10 cellular contexts compared by ENCODE assay signal in the genomic region with DNA sequence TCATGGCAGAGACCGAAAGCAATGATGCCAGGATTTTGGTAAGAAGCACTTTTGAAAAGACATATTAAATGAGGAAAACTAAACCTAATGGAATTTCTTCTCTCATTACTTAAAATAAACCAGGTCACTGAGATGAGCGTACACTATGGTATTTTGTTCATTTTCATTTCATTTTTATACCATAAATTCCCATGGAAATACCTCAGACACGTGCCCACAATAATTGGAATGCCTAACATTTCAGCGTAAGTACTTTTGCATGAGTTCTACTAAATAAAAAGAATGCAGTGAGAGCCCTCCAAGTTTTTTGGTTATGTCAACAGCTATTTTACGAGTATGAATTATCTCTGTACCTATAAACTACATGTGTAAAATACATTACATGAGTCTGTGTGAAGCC. TPM values are rescaled to one million over a fixed set of nuclear protein-coding genes. Genes with fewer than 3 reads are reported as not detected.
DNase-seq lines count a peak whose midpoint lies in the region; ATAC-seq lines count a peak whose summit lies in the region.
"Had no signal": no experiment of that assay in that cellular context is flagged by ENCODE, and none has a peak within 500 bp of the region (broad histone marks: within the 10 kb centered on the region; RNA-seq: fewer than 3 reads in every experiment).

No MANE protein-coding gene starts in this region.

- H3K27ac ChIP-seq in CD4-positive, CD25-positive, alpha-beta regulatory T cell (ENCODE audit: insufficient read depth, low read length, poor library complexity, severe bottlenecking): no peak overlapping the region

- H3K4me3 Mint-ChIP-seq in CD4-positive, CD25-positive, alpha-beta regulatory T cell: peak overlapping the region; percentile 56 to 87 (median 73)
- H3K4me3 Mint-ChIP-seq in natural killer cell treated with Interleukin-12 subunit alpha and Interleukin-12 subunit beta and Interleukin-15 and Interleukin-18, amount 100 ng/mL, for 72 hours: peak overlapping the region; percentile 100

- H3K27me3 ChIP-seq in CD4-positive, CD25-positive, alpha-beta regulatory T cell (ENCODE audit: control insufficient read depth, insufficient read depth, low read length): no peaks in the 10 kb centered on the region

- peaks cover 33 to 66% (median 37%) of the 10 kb centered on the region in 4 donors for H3K4me1 Mint-ChIP-seq in CD4-positive, CD25-positive, alpha-beta regulatory T cell
- peaks cover 43 to 57% of the 10 kb centered on the region in 2 donors for H3K4me1 Mint-ChIP-seq in natural killer cell treated with Interleukin-12 subunit alpha and Interleukin-12 subunit beta and Interleukin-15 and Interleukin-18, amount 100 ng/mL, for 72 hours (ENCODE audit: low read depth in 2 of 2)

- no peaks in the 10 kb centered on the region for H3K27me3 Mint-ChIP-seq in CD4-positive, CD25-positive, alpha-beta regulatory T cell
- no peaks in the 10 kb centered on the region for H3K27me3 Mint-ChIP-seq in natural killer cell treated with Interleukin-12 subunit alpha and Interleukin-12 subunit beta and Interleukin-15 and Interleukin-18, amount 100 ng/mL, for 72 hours

- H3K9me3 Mint-ChIP-seq in CD4-positive, CD25-positive, alpha-beta regulatory T cell: no peaks in the 10 kb centered on the region
- no peaks in the 10 kb centered on the region for H3K9me3 Mint-ChIP-seq in natural killer cell treated with Interleukin-12 subunit alpha and Interleukin-12 subunit beta and Interleukin-15 and Interleukin-18, amount 100 ng/mL, for 72 hours

- H3K36me3 ChIP-seq in CD4-positive, CD25-positive, alpha-beta regulatory T cell (ENCODE audit: control insufficient read depth, insufficient read depth, low read length): peaks cover 4% of the 10 kb centered on the region

- peaks cover 9% of the 10 kb centered on the region for H3K36me3 Mint-ChIP-seq in CD4-positive, CD25-positive, alpha-beta regulatory T cell
- H3K36me3 Mint-ChIP-seq in natural killer cell treated with Interleukin-12 subunit alpha and Interleukin-12 subunit beta and Interleukin-15 and Interleukin-18, amount 100 ng/mL, for 72 hours: peaks cover 22% of the 10 kb centered on the region

- H3K4me1 ChIP-seq in CD4-positive, CD25-positive, alpha-beta regulatory T cell (ENCODE audit: control insufficient read depth, insufficient read depth, low read length, poor library complexity, severe bottlenecking): peaks cover 50% of the 10 kb centered on the region

- no peak for DNase-seq in CD4-positive, CD25-positive, alpha-beta regulatory T cell
- DNase-seq in HT1080 (ENCODE audit: low read depth) (peak; percentile 36), astrocyte of the hippocampus (ENCODE audit: low read depth, low spot score) (peak; percentile 49)
- no peak for DNase-seq in natural killer cell treated with Interleukin-12 subunit alpha and Interleukin-12 subunit beta and Interleukin-15 and Interleukin-18, amount 100 ng/mL, for 72 hours (ENCODE audit: low spot score)
- DNase-seq: activated gamma-delta T cell treated with Interleukin-2 at 50 U/mL for 16 hours; NK-92 treated with Interleukin-12 subunit alpha and Interleukin-12 subunit beta, amount 100 ng/mL, for 24 hours had no signal

- H3K27ac Mint-ChIP-seq in CD4-positive, CD25-positive, alpha-beta regulatory T cell: peak overlapping the region; percentile 4 to 48 (median 27)
- peak overlapping the region; percentile 5 to 46 for H3K27ac Mint-ChIP-seq in natural killer cell treated with Interleukin-12 subunit alpha and Interleukin-12 subunit beta and Interleukin-15 and Interleukin-18, amount 100 ng/mL, for 72 hours

- H3K9me3 ChIP-seq in CD4-positive, CD25-positive, alpha-beta regulatory T cell (ENCODE audit: control insufficient read depth in 2 of 2, low read length in 2 of 2): no peaks in the 10 kb centered on the region

- peak overlapping the region; percentile 99 for H3K4me3 ChIP-seq in CD4-positive, CD25-positive, alpha-beta regulatory T cell (ENCODE audit: low read depth, low read length)

- no peak for ATAC-seq in CD4-positive, CD25-positive, alpha-beta regulatory T cell (ENCODE audit: low read depth in 2 of 2)
- no peak for ATAC-seq in natural killer cell treated with Interleukin-12 subunit alpha and Interleukin-12 subunit beta and Interleukin-15 and Interleukin-18, amount 100 ng/mL, for 72 hours
- ATAC-seq in HG02678 (IDR thresholded peaks at IDR 0.05; ENCODE audit: unreplicated experiment) (no peak), HG02588 (IDR thresholded peaks at IDR 0.05; ENCODE audit: unreplicated experiment) (no peak), GM18519 (IDR thresholded peaks at IDR 0.05; ENCODE audit: low FRiP score, unreplicated experiment) (no peak)
- ATAC-seq in activated CD4-positive, CD25-positive, alpha-beta regulatory T cell treated with anti-CD3 and anti-CD28 coated beads, Interleukin-2, amount 50 U/mL, for 24 hours: no peak

RNA-seq across cellular contexts. Expression of gene CAMK2D, which starts 3.2 kb away (rescaled TPM):
- total RNA-seq in CD4-positive, CD25-positive, alpha-beta regulatory T cell: 42.7 TPM
- polyA plus RNA-seq in CD4-positive, CD25-positive, alpha-beta regulatory T cell: 10 to 100 TPM; 24.5 to 27.5 (median 25.4) TPM
- 10.6 and 11.2 TPM in 2 replicates for total RNA-seq in HT1080 (2014; rRNA removed; shearing (Covaris generic))
- 4.3 and 6.1 TPM in 2 replicates for polyA plus RNA-seq in HT1080 (2015; cell fraction: cytosol; rRNA removed)
- polyA plus RNA-seq in HT1080 (2015; cell fraction: nucleus; rRNA removed): 7.1 and 7.6 TPM in 2 replicates
- 10 to 100 TPM; 43.0 to 59.6 TPM for total RNA-seq in natural killer cell treated with Interleukin-12 subunit alpha and Interleukin-12 subunit beta and Interleukin-15 and Interleukin-18, amount 100 ng/mL, for 72 hours

Comparison
In these comparisons a context has a peak if more than half of its experiments do, and no peak if none do; other contexts are left out.
1. DNase-seq: peak in HT1080 (single experiment) and astrocyte of the hippocampus (single experiment); none in CD4-positive, CD25-positive, alpha-beta regulatory T cell (0 of 3) and natural killer cell treated with Interleukin-12 subunit alpha and Interleukin-12 subunit beta and Interleukin-15 and Interleukin-18, amount 100 ng/mL, for 72 hours (single experiment).